Comparison of ENCODE assay signal across 23 cellular contexts in genomic region chr17:82058230-82058854, GRCh38. TPM values are rescaled to one million over a fixed set of nuclear protein-coding genes. Genes with fewer than 3 reads are reported as not detected.
DNase-seq lines count a peak whose midpoint lies in the region; ATAC-seq and TF ChIP-seq lines count a peak whose summit lies in the region.
"Had no signal": no experiment of that assay in that cellular context is flagged by ENCODE, and none has a peak within 500 bp of the region (broad histone marks: within the 10 kb centered on the region; RNA-seq: fewer than 3 reads in every experiment).

No MANE protein-coding gene starts in this region.

- peaks cover 5% of the 10 kb centered on the region for H3K4me1 Mint-ChIP-seq in activated CD4-positive, alpha-beta T cell treated with anti-CD3 and anti-CD28 coated beads, Interleukin-2, amount 10 ng/mL, durations not matched to agents 7 days and 5 days
- H3K4me1 Mint-ChIP-seq in GM23338 (no peaks in the 10 kb centered on the region), WTC11 (no peaks in the 10 kb centered on the region)

- H3K4me3 ChIP-seq in GM23338: no peak overlapping the region
- H3K4me3 ChIP-seq in osteoblast (ENCODE audit: insufficient read depth, low read length): no peak overlapping the region
- H3K4me3 ChIP-seq: Peyer's patch, SJSA1 had no signal

- no peaks in the 10 kb centered on the region for H3K27me3 Mint-ChIP-seq in activated CD4-positive, alpha-beta T cell treated with anti-CD3 and anti-CD28 coated beads, Interleukin-2, amount 10 ng/mL, durations not matched to agents 7 days and 5 days
- H3K27me3 Mint-ChIP-seq in GM23338 (ENCODE audit: insufficient read depth, low read depth, poor library complexity) (peaks cover 14% of the 10 kb centered on the region), WTC11 (ENCODE audit: low read depth) (no peaks in the 10 kb centered on the region)
- H3K27me3 Mint-ChIP-seq: activated CD4-positive, alpha-beta T cell treated with anti-CD3 and anti-CD28 coated beads, Interleukin-2, amount 10 ng/mL, durations not matched to agents 24 days and 14 days; activated CD8-positive, alpha-beta memory T cell treated with anti-CD3 and anti-CD28 coated beads, Interleukin-2, amount 10 ng/mL, durations not matched to agents 7 days and 5 days; activated naive CD8-positive, alpha-beta T cell; type B pancreatic cell had no signal

- H3K4me3 Mint-ChIP-seq in activated CD4-positive, alpha-beta T cell treated with anti-CD3 and anti-CD28 coated beads, Interleukin-2, amount 10 ng/mL, durations not matched to agents 7 days and 5 days: no peak overlapping the region
- H3K4me3 Mint-ChIP-seq in GM23338: no peak overlapping the region
- no peak overlapping the region for H3K4me3 Mint-ChIP-seq in WTC11
- H3K4me3 Mint-ChIP-seq: activated CD4-positive, alpha-beta T cell treated with anti-CD3 and anti-CD28 coated beads, Interleukin-2, amount 10 ng/mL, durations not matched to agents 24 days and 14 days; activated CD8-positive, alpha-beta memory T cell treated with anti-CD3 and anti-CD28 coated beads, Interleukin-2, amount 10 ng/mL, durations not matched to agents 7 days and 5 days; activated naive CD8-positive, alpha-beta T cell; HFFc6; T-helper 1 cell treated with Interleukin-12 subunit alpha and Interleukin-12 subunit beta and Interleukin-4 antibody, amounts not matched to agents 30 μg/mL and 1 μg/mL, for 36 hours; type B pancreatic cell had no signal

- H3F3A ChIP-seq in GM23338 (replicated peaks; ENCODE audit: low read depth): peaks cover 6% of the 10 kb centered on the region; the same call in 1 of the 2 replicates

- peak overlapping the region; percentile 57 for H3K27ac Mint-ChIP-seq in activated CD4-positive, alpha-beta T cell treated with anti-CD3 and anti-CD28 coated beads, Interleukin-2, amount 10 ng/mL, durations not matched to agents 7 days and 5 days
- H3K27ac Mint-ChIP-seq in GM23338 (no peak overlapping the region), WTC11 (no peak overlapping the region)
- H3K27ac Mint-ChIP-seq: activated CD4-positive, alpha-beta T cell treated with anti-CD3 and anti-CD28 coated beads, Interleukin-2, amount 10 ng/mL, durations not matched to agents 24 days and 14 days; activated CD8-positive, alpha-beta memory T cell treated with anti-CD3 and anti-CD28 coated beads, Interleukin-2, amount 10 ng/mL, durations not matched to agents 7 days and 5 days; activated naive CD8-positive, alpha-beta T cell; HFFc6; T-helper 1 cell treated with Interleukin-12 subunit alpha and Interleukin-12 subunit beta and Interleukin-4 antibody, amounts not matched to agents 30 μg/mL and 1 μg/mL, for 36 hours; type B pancreatic cell had no signal

- DNase-seq in activated CD4-positive, alpha-beta T cell treated with anti-CD3 and anti-CD28 coated beads, Interleukin-2, amount 10 ng/mL, durations not matched to agents 7 days and 5 days: no peak
- DNase-seq in activated CD4-positive, alpha-beta T cell treated with anti-CD3 and anti-CD28 coated beads for 48 hours: no peak
- DNase-seq in GM23338 (ENCODE audit: low spot score): peak; percentile 6
- no peak for DNase-seq in WTC11 (ENCODE audit: low spot score)
- DNase-seq in osteoblast (ENCODE audit: insufficient read length, low spot score, missing footprints): peak; percentile 84
- DNase-seq in NCI-H226: no peak
- DNase-seq in head of caudate nucleus: no peak
- DNase-seq: activated CD4-positive, alpha-beta T cell treated with anti-CD3 and anti-CD28 coated beads, Interleukin-2, amount 10 ng/mL, durations not matched to agents 24 days and 14 days; activated CD8-positive, alpha-beta memory T cell treated with anti-CD3 and anti-CD28 coated beads, Interleukin-2, amount 10 ng/mL, durations not matched to agents 7 days and 5 days; DMS79; HFFc6; NCI-H1417; NCI-H2107; NCI-H510A; NK-92 treated with Interleukin-12 subunit alpha and Interleukin-12 subunit beta, amount 100 ng/mL, for 24 hours; Peyer's patch; stimulated activated CD8-positive, alpha-beta memory T cell treated with anti-CD3 and anti-CD28 coated beads, Interleukin-4, amount 100 ng/mL, for 48 hours had no signal

- POLR2A ChIA-PET in activated CD4-positive, alpha-beta T cell treated with anti-CD3 and anti-CD28 coated beads, Interleukin-2, amount 10 ng/mL, durations not matched to agents 7 days and 5 days (lab: Charles Lee): interaction anchor here (0.6 kb wide), 1 partner anchor 8 kb away, joined by 6 read pairs; no protein-coding TSS in a partner anchor
- POLR2A ChIA-PET in WTC11 (lab: Charles Lee): interaction anchor here (1.5 kb wide), 1 partner anchor 28 kb away, joined by 4 read pairs; no protein-coding TSS in a partner anchor

- H3K9me2 ChIP-seq in GM23338 (ENCODE audit: insufficient read depth): no peaks in the 10 kb centered on the region

- no peaks in the 10 kb centered on the region for H3K9me3 ChIP-seq in osteoblast (ENCODE audit: low read depth, low read length)
- H3K9me3 ChIP-seq: Peyer's patch, SJSA1 had no signal

- H3K36me3 Mint-ChIP-seq in activated CD4-positive, alpha-beta T cell treated with anti-CD3 and anti-CD28 coated beads, Interleukin-2, amount 10 ng/mL, durations not matched to agents 7 days and 5 days (ENCODE audit: low read depth): peaks cover 5% of the 10 kb centered on the region
- H3K36me3 Mint-ChIP-seq in GM23338 (ENCODE audit: low read depth): peaks cover 22% of the 10 kb centered on the region
- peaks cover 8% of the 10 kb centered on the region; the same call in 1 of the 2 replicates for H3K36me3 Mint-ChIP-seq in WTC11
- H3K36me3 Mint-ChIP-seq: activated naive CD8-positive, alpha-beta T cell; type B pancreatic cell had no signal

- H3K79me2 ChIP-seq in GM23338 (replicated peaks; ENCODE audit: insufficient read depth) (no peaks in the 10 kb centered on the region), osteoblast (ENCODE audit: insufficient read depth, low read length) (peaks cover 16% of the 10 kb centered on the region)

- no peak overlapping the region for H3K4me2 ChIP-seq in GM23338
- no peak overlapping the region for H3K4me2 ChIP-seq in osteoblast (ENCODE audit: insufficient read depth, low read length)

- H2AFZ ChIP-seq in GM23338: no peak overlapping the region
- H2AFZ ChIP-seq in osteoblast (ENCODE audit: low read length): no peak overlapping the region

- H3K27ac ChIP-seq in GM23338 (ENCODE audit: low read depth): no peak overlapping the region; the same call in 1 of the 2 replicates
- H3K27ac ChIP-seq in osteoblast (ENCODE audit: low read depth, low read length): no peak overlapping the region
- H3K27ac ChIP-seq: Peyer's patch, SJSA1 had no signal

- H3K9me3 Mint-ChIP-seq in activated CD4-positive, alpha-beta T cell treated with anti-CD3 and anti-CD28 coated beads, Interleukin-2, amount 10 ng/mL, durations not matched to agents 7 days and 5 days: no peaks in the 10 kb centered on the region
- H3K9me3 Mint-ChIP-seq in GM23338 (no peaks in the 10 kb centered on the region), WTC11 (no peaks in the 10 kb centered on the region)
- H3K9me3 Mint-ChIP-seq: activated CD4-positive, alpha-beta T cell treated with anti-CD3 and anti-CD28 coated beads, Interleukin-2, amount 10 ng/mL, durations not matched to agents 24 days and 14 days; HFFc6; T-helper 1 cell treated with Interleukin-12 subunit alpha and Interleukin-12 subunit beta and Interleukin-4 antibody, amounts not matched to agents 30 μg/mL and 1 μg/mL, for 36 hours; type B pancreatic cell had no signal

- intact Hi-C loops in head of caudate nucleus (cut with DNase I): loop anchor here (5.0 kb wide), 1 partner anchor 39 kb away; the partner anchor contains the start of gene FASN

- CTCF ChIA-PET in activated CD4-positive, alpha-beta T cell treated with anti-CD3 and anti-CD28 coated beads, Interleukin-2, amount 10 ng/mL, durations not matched to agents 7 days and 5 days (lab: Charles Lee): no interaction called here
- CTCF ChIA-PET in WTC11 (lab: Charles Lee): interaction anchor here (2.9 kb wide), 1 partner anchor 21 kb away, joined by 11 read pairs; the partner anchor contains the start of gene DCXR

- no peaks in the 10 kb centered on the region for H3K27me3 ChIP-seq in GM23338 (ENCODE audit: insufficient read depth)
- no peaks in the 10 kb centered on the region for H3K27me3 ChIP-seq in osteoblast (ENCODE audit: insufficient read depth, low read length)
- H3K27me3 ChIP-seq: Peyer's patch, SJSA1 had no signal

- H4K20me1 ChIP-seq in GM23338 (replicated peaks; ENCODE audit: insufficient read depth): no peaks in the 10 kb centered on the region
- peaks cover 3% of the 10 kb centered on the region for H4K20me1 ChIP-seq in osteoblast (ENCODE audit: insufficient read depth, low read length)

- no peaks in the 10 kb centered on the region for H3K4me1 ChIP-seq in GM23338 (ENCODE audit: insufficient read depth)
- H3K4me1 ChIP-seq in osteoblast (ENCODE audit: insufficient read depth, low read length): peaks cover under 1% of the 10 kb centered on the region

- TF ChIP-seq CTCF in GM23338 (conservative IDR thresholded peaks at IDR 0.05; ENCODE audit: low read depth in 2 of 2) (peak in 1 of 2 experiments; percentile 40; a peak in 1 of 4 replicates), WTC11 (IDR thresholded peaks at IDR 0.05) (no peak), osteoblast (IDR thresholded peaks at IDR 0.05; ENCODE audit: extremely low read depth, low read depth, low read length) (no peak)

- ATAC-seq in GM23338 (peak; percentile 24), WTC11 (peak; percentile 33; the same call in 1 of the 2 replicates), HG02798 (IDR thresholded peaks at IDR 0.05; ENCODE audit: poor library complexity, unreplicated experiment) (no peak)
- ATAC-seq: activated CD8-positive, alpha-beta memory T cell treated with anti-CD3 and anti-CD28 coated beads, Interleukin-2, amount 10 ng/mL, durations not matched to agents 7 days and 5 days; sciatic nerve had no signal

- peaks cover 4% of the 10 kb centered on the region; the same call in 1 of the 2 replicates for H3K36me3 ChIP-seq in GM23338 (ENCODE audit: insufficient read depth)
- H3K36me3 ChIP-seq in osteoblast (ENCODE audit: insufficient read depth, low read length): peaks cover 46% of the 10 kb centered on the region

RNA-seq across cellular contexts. Expression of gene GPS1, which starts 6.6 kb away (rescaled TPM):
- 10 to 100 TPM; 78.5 to 92.1 TPM for total RNA-seq in activated CD4-positive, alpha-beta T cell treated with anti-CD3 and anti-CD28 coated beads, Interleukin-2, amount 10 ng/mL, durations not matched to agents 7 days and 5 days
- total RNA-seq in GM23338 (2014; rRNA removed; shearing (Covaris generic)): 228 and 242 TPM in 2 replicates
- 136 and 148 TPM in 2 replicates for polyA plus RNA-seq in GM23338 (2016; fragmentation: Nextera tagmentation; extraction: Ambion mirVana)
- total RNA-seq in WTC11 (2021) (166 to 181 TPM (median 167 TPM) in 3 replicates), osteoblast (90.2 and 93.7 TPM in 2 replicates)

RNA-seq across cellular contexts. Expression of gene RFNG, which starts 6.7 kb away (rescaled TPM):
- 10 to 100 TPM; 29.0 to 29.8 TPM for total RNA-seq in activated CD4-positive, alpha-beta T cell treated with anti-CD3 and anti-CD28 coated beads, Interleukin-2, amount 10 ng/mL, durations not matched to agents 7 days and 5 days
- 36.9 and 44.7 TPM in 2 replicates for total RNA-seq in GM23338 (2014; rRNA removed; shearing (Covaris generic))
- polyA plus RNA-seq in GM23338 (2016; fragmentation: Nextera tagmentation; extraction: Ambion mirVana): 18.0 and 18.9 TPM in 2 replicates
- total RNA-seq in WTC11 (2021) (40.9 to 42.3 TPM (median 41.6 TPM) in 3 replicates), osteoblast (46.3 and 52.7 TPM in 2 replicates)

RNA-seq across cellular contexts. Expression of gene DUS1L, which starts 7.3 kb away (rescaled TPM):
- 100 to 1,000 TPM; 113 to 127 TPM for total RNA-seq in activated CD4-positive, alpha-beta T cell treated with anti-CD3 and anti-CD28 coated beads, Interleukin-2, amount 10 ng/mL, durations not matched to agents 7 days and 5 days
- total RNA-seq in GM23338 (2014; rRNA removed; shearing (Covaris generic)): 110 and 122 TPM in 2 replicates
- 66.0 and 105 TPM in 2 replicates for polyA plus RNA-seq in GM23338 (2016; fragmentation: Nextera tagmentation; extraction: Ambion mirVana)
- total RNA-seq in WTC11 (2021) (99.6 to 120 TPM (median 106 TPM) in 3 replicates), osteoblast (43.8 and 43.9 TPM in 2 replicates)

RNA-seq across cellular contexts. Expression of gene DCXR, which starts 20.8 kb away (rescaled TPM):
- total RNA-seq in activated CD4-positive, alpha-beta T cell treated with anti-CD3 and anti-CD28 coated beads, Interleukin-2, amount 10 ng/mL, durations not matched to agents 7 days and 5 days: 100 to 1,000 TPM; 140 to 144 TPM
- 84.8 and 86.9 TPM in 2 replicates for total RNA-seq in GM23338 (2014; rRNA removed; shearing (Covaris generic))
- 137 and 147 TPM in 2 replicates for polyA plus RNA-seq in GM23338 (2016; fragmentation: Nextera tagmentation; extraction: Ambion mirVana)
- total RNA-seq in WTC11 (2021) (114 to 130 TPM (median 120 TPM) in 3 replicates), osteoblast (23.9 and 31.8 TPM in 2 replicates)

RNA-seq across cellular contexts. Expression of gene RAC3, which starts 26.9 kb away (rescaled TPM):
- 10 to 100 TPM; 12.2 to 13.7 TPM for total RNA-seq in activated CD4-positive, alpha-beta T cell treated with anti-CD3 and anti-CD28 coated beads, Interleukin-2, amount 10 ng/mL, durations not matched to agents 7 days and 5 days
- total RNA-seq in GM23338 (2014; rRNA removed; shearing (Covaris generic)): 211 and 293 TPM in 2 replicates
- 31.5 and 35.6 TPM in 2 replicates for polyA plus RNA-seq in GM23338 (2016; fragmentation: Nextera tagmentation; extraction: Ambion mirVana)
- total RNA-seq in WTC11 (2021) (135 to 163 TPM (median 138 TPM) in 3 replicates), osteoblast (0.59 and 1.8 TPM in 2 replicates)

Comparison
In these comparisons a context has a peak if more than half of its experiments do, and no peak if none do; other contexts are left out.
1. DNase-seq: peak in GM23338 (single experiment) and osteoblast (single experiment); none in activated CD4-positive, alpha-beta T cell treated with anti-CD3 and anti-CD28 coated beads, Interleukin-2, amount 10 ng/mL, durations not matched to agents 7 days and 5 days (single experiment), activated CD4-positive, alpha-beta T cell treated with anti-CD3 and anti-CD28 coated beads for 48 hours (single experiment), WTC11 (single experiment), NCI-H226 (single experiment) and head of caudate nucleus (0 of 42).